In genomic region chr5:180390441-180391190, GRCh38 we compare ENCODE assay signal across 18 cellular contexts. TPM values are rescaled to one million over a fixed set of nuclear protein-coding genes. Genes with fewer than 3 reads are reported as not detected.
DNase-seq lines count a peak whose midpoint lies in the region; ATAC-seq and TF ChIP-seq lines count a peak whose summit lies in the region.
"Had no signal": no experiment of that assay in that cellular context is flagged by ENCODE, and none has a peak within 500 bp of the region (broad histone marks: within the 10 kb centered on the region; RNA-seq: fewer than 3 reads in every experiment).

No MANE protein-coding gene starts in this region.

- H3K27me3 Mint-ChIP-seq in WTC11 (ENCODE audit: low read depth) = peaks cover 4% of the 10 kb centered on the region; the same call in 1 of the 2 replicates
- no peaks in the 10 kb centered on the region for H3K27me3 Mint-ChIP-seq in neural crest cell (ENCODE audit: low read depth)
- peaks cover 1 to 2% of the 10 kb centered on the region in 2 donors for H3K27me3 Mint-ChIP-seq in CD4-positive, alpha-beta memory T cell
- H3K27me3 Mint-ChIP-seq: activated CD4-positive, alpha-beta T cell treated with anti-CD3 and anti-CD28 coated beads, Interleukin-2, amount 10 ng/mL, durations not matched to agents 7 days and 5 days had no signal

- no TSS peak for BruUV-seq in HCT116 (replicated peaks; lab: Mats Ljungman, UMichigan)

- POLR2A ChIA-PET in HCT116 (lab: Charles Lee) = no interaction called here
- POLR2A ChIA-PET in WTC11 (lab: Charles Lee) = no interaction called here
- POLR2A ChIA-PET in CD4-positive, alpha-beta memory T cell (lab: Charles Lee; ENCODE audit: partially characterized antibody) = no interaction called here

- no peaks in the 10 kb centered on the region for H3K9me3 ChIP-seq in HCT116 (ENCODE audit: control insufficient read depth in 1 of 2, insufficient read depth in 1 of 2, low read depth in 1 of 2, low read length in 2 of 2)
- no peaks in the 10 kb centered on the region for H3K9me3 ChIP-seq in CD4-positive, alpha-beta memory T cell (ENCODE audit: control insufficient read depth in 1 of 2, low read length in 2 of 2)
- H3K9me3 ChIP-seq: breast epithelium had no signal

- H3K79me2 ChIP-seq in HCT116 (ENCODE audit: insufficient read depth, low read length) = no peaks in the 10 kb centered on the region

- no peak overlapping the region for H3K4me2 ChIP-seq in HCT116 (ENCODE audit: low read length)

- TF ChIP-seq RAD21 in HCT116 (IDR thresholded peaks at IDR 0.05; ENCODE audit: low read depth) = peak; percentile 35

- H2AFZ ChIP-seq in HCT116 (ENCODE audit: low read depth, low read length, poor library complexity, severe bottlenecking) = no peak overlapping the region

- no peak overlapping the region for H3K4me3 ChIP-seq in HCT116 (replicated peaks in 1 of 2; ENCODE audit: low read depth in 1 of 2, low read length in 2 of 2)
- no peak overlapping the region for H3K4me3 ChIP-seq in CD4-positive, alpha-beta memory T cell (ENCODE audit: low read length in 2 of 2)
- H3K4me3 ChIP-seq: breast epithelium had no signal

- H3K9ac ChIP-seq in HCT116 (ENCODE audit: low read length) = no peak overlapping the region

- RAD21 ChIA-PET in HCT116 (lab: Charles Lee; ENCODE audit: low non-redundant PET in 1 of 2, low total read pairs in 2 of 2, uncharacterized antibody in 2 of 2, unreplicated experiment in 2 of 2) = no interaction called here

- ATAC-seq in HCT116 (peak; percentile 70), WTC11 (peak; percentile 17; the same call in 1 of the 2 replicates), GM21423 (IDR thresholded peaks at IDR 0.05; ENCODE audit: unreplicated experiment) (no peak)

- H4K20me1 ChIP-seq in HCT116 (ENCODE audit: insufficient read depth) = no peaks in the 10 kb centered on the region

- H3K4me1 Mint-ChIP-seq in WTC11 = peaks cover 15% of the 10 kb centered on the region
- H3K4me1 Mint-ChIP-seq in neural crest cell = no peaks in the 10 kb centered on the region
- no peaks in the 10 kb centered on the region for H3K4me1 Mint-ChIP-seq in CD4-positive, alpha-beta memory T cell
- H3K4me1 Mint-ChIP-seq: activated CD4-positive, alpha-beta T cell treated with anti-CD3 and anti-CD28 coated beads, Interleukin-2, amount 10 ng/mL, durations not matched to agents 7 days and 5 days; mesothelial cell of epicardium had no signal

- DNase-seq in A172 (ENCODE audit: low spot score) (peak; percentile 18), HCT116 (ENCODE audit: low read depth, low spot score) (no peak), WTC11 (ENCODE audit: low spot score) (no peak), neural crest cell (ENCODE audit: low read depth, low spot score) (no peak), RPMI8226 (no peak), Kasumi-1 (lab: John Stamatoyannopoulos, UW) (no peak)
- no peak for DNase-seq in CD4-positive, alpha-beta memory T cell
- DNase-seq: activated CD4-positive, alpha-beta T cell treated with anti-CD3 and anti-CD28 coated beads, Interleukin-2, amount 10 ng/mL, durations not matched to agents 7 days and 5 days; activated CD8-positive, alpha-beta memory T cell treated with anti-CD3 and anti-CD28 coated beads, Interleukin-2, amount 50 U/mL, for 4 hours; dermis blood vessel endothelial cell; MM.1S; NCI-H187 treated with DMSO at 0.1 percent for 48 hours; NCI-H226; nephron progenitor cell; stimulated activated CD8-positive, alpha-beta memory T cell treated with anti-CD3 and anti-CD28 coated beads, Interleukin-4, amount 100 ng/mL, for 48 hours had no signal

- CTCF ChIA-PET in HCT116 (lab: Charles Lee) (no interaction called here), WTC11 (lab: Charles Lee) (interaction anchor here (1.1 to 1.8 kb wide), 2 partner anchors 50 to 59 kb away, joined by 3 to 7 read pairs; no protein-coding TSS in a partner anchor)
- CTCF ChIA-PET in CD4-positive, alpha-beta memory T cell (lab: Charles Lee; ENCODE audit: partially characterized antibody) = no interaction called here

- H3K4me3 Mint-ChIP-seq in WTC11 (no peak overlapping the region), neural crest cell (no peak overlapping the region)
- no peak overlapping the region for H3K4me3 Mint-ChIP-seq in CD4-positive, alpha-beta memory T cell
- H3K4me3 Mint-ChIP-seq: activated CD4-positive, alpha-beta T cell treated with anti-CD3 and anti-CD28 coated beads, Interleukin-2, amount 10 ng/mL, durations not matched to agents 7 days and 5 days; mesothelial cell of epicardium; nephron progenitor cell had no signal

- TF ChIP-seq POLR2A in HCT116 (IDR thresholded peaks at IDR 0.05; ENCODE audit: borderline replicate concordance, extremely low read depth, insufficient read depth, insufficient read length) = no peak

- H3K27me3 ChIP-seq in HCT116 (ENCODE audit: insufficient read depth, low read length) = no peaks in the 10 kb centered on the region
- no peaks in the 10 kb centered on the region for H3K27me3 ChIP-seq in CD4-positive, alpha-beta memory T cell (ENCODE audit: insufficient read depth, low read length)
- H3K27me3 ChIP-seq: breast epithelium had no signal

- H3K36me3 Mint-ChIP-seq in WTC11 = no peaks in the 10 kb centered on the region; the same call in 1 of the 2 replicates
- H3K36me3 Mint-ChIP-seq in neural crest cell (ENCODE audit: low read depth) = no peaks in the 10 kb centered on the region
- no peaks in the 10 kb centered on the region for H3K36me3 Mint-ChIP-seq in CD4-positive, alpha-beta memory T cell
- H3K36me3 Mint-ChIP-seq: mesothelial cell of epicardium had no signal

- peaks cover 7% of the 10 kb centered on the region for H3K9me3 Mint-ChIP-seq in WTC11
- H3K9me3 Mint-ChIP-seq in neural crest cell = no peaks in the 10 kb centered on the region
- H3K9me3 Mint-ChIP-seq in CD4-positive, alpha-beta memory T cell = peaks cover 0 to 1% (median 0%) of the 10 kb centered on the region in 8 donors
- H3K9me3 Mint-ChIP-seq: activated CD4-positive, alpha-beta T cell treated with anti-CD3 and anti-CD28 coated beads, Interleukin-2, amount 10 ng/mL, durations not matched to agents 7 days and 5 days had no signal

- intact Hi-C loops in HCT116 (cut with micrococcal nuclease) = no loop called here
- intact Hi-C loops in CD4-positive, alpha-beta memory T cell (cut with micrococcal nuclease) = no loop called here

- H3K27ac ChIP-seq in HCT116 (ENCODE audit: low read depth, low read length) = no peak overlapping the region
- H3K27ac ChIP-seq in CD4-positive, alpha-beta memory T cell (ENCODE audit: low read depth, low read length) = no peak overlapping the region
- H3K27ac ChIP-seq: breast epithelium had no signal

- H3K4me1 ChIP-seq in HCT116 (ENCODE audit: control insufficient read depth in 1 of 2, insufficient read depth in 2 of 2, low read length in 2 of 2) = peaks cover 0 to 4% of the 10 kb centered on the region in 2 experiments; a peak in 1 of 4 replicates
- H3K4me1 ChIP-seq in CD4-positive, alpha-beta memory T cell (ENCODE audit: insufficient read depth, low read length) = no peaks in the 10 kb centered on the region
- H3K4me1 ChIP-seq: breast epithelium had no signal

- H3K27ac Mint-ChIP-seq in WTC11 (no peak overlapping the region), neural crest cell (ENCODE audit: unreplicated experiment) (no peak overlapping the region)
- H3K27ac Mint-ChIP-seq in CD4-positive, alpha-beta memory T cell = no peak overlapping the region
- H3K27ac Mint-ChIP-seq: activated CD4-positive, alpha-beta T cell treated with anti-CD3 and anti-CD28 coated beads, Interleukin-2, amount 10 ng/mL, durations not matched to agents 7 days and 5 days; mesothelial cell of epicardium; nephron progenitor cell had no signal

- peak; percentile 16 to 31 (median 29); a peak in 3 of 6 replicates for TF ChIP-seq CTCF in HCT116 (IDR thresholded peaks at IDR 0.05 in 2 of 3, conservative IDR thresholded peaks at IDR 0.05 in 1 of 3; ENCODE audit: borderline replicate concordance in 1 of 3, insufficient read depth in 1 of 3, low read depth in 2 of 3, low read length in 2 of 3)
- TF ChIP-seq CTCF in WTC11 (IDR thresholded peaks at IDR 0.05) = no peak
- peak; percentile 16 for TF ChIP-seq CTCF in neural crest cell (conservative IDR thresholded peaks at IDR 0.05)

- H3K36me3 ChIP-seq in HCT116 (ENCODE audit: control insufficient read depth in 1 of 2, insufficient read depth in 2 of 2, low read length in 2 of 2) = no peaks in the 10 kb centered on the region
- no peaks in the 10 kb centered on the region for H3K36me3 ChIP-seq in CD4-positive, alpha-beta memory T cell (ENCODE audit: insufficient read depth, low read length)
- H3K36me3 ChIP-seq: breast epithelium had no signal

- H3K9me2 ChIP-seq in HCT116 (ENCODE audit: insufficient read depth) = no peaks in the 10 kb centered on the region

TF ChIP-seq in HCT116, 20 proteins besides CTCF, POLR2A, EP300 and RAD21:
- TF ChIP-seq CBX3 (IDR thresholded peaks at IDR 0.05; ENCODE audit: low read depth) (no peak), ATF3 (IDR thresholded peaks at IDR 0.05) (no peak), JUND (IDR thresholded peaks at IDR 0.05) (no peak)
- TF ChIP-seq, protein P1, sequence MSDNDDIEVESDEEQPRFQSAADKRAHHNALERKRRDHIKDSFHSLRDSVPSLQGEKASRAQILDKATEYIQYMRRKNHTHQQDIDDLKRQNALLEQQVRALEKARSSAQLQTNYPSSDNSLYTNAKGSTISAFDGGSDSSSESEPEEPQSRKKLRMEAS (IDR thresholded peaks at IDR 0.05) = no peak

TF ChIP-seq in WTC11, 78 proteins besides CTCF, POLR2A, EP300 and RAD21 (continues in another document):
- TF ChIP-seq, protein P2, sequence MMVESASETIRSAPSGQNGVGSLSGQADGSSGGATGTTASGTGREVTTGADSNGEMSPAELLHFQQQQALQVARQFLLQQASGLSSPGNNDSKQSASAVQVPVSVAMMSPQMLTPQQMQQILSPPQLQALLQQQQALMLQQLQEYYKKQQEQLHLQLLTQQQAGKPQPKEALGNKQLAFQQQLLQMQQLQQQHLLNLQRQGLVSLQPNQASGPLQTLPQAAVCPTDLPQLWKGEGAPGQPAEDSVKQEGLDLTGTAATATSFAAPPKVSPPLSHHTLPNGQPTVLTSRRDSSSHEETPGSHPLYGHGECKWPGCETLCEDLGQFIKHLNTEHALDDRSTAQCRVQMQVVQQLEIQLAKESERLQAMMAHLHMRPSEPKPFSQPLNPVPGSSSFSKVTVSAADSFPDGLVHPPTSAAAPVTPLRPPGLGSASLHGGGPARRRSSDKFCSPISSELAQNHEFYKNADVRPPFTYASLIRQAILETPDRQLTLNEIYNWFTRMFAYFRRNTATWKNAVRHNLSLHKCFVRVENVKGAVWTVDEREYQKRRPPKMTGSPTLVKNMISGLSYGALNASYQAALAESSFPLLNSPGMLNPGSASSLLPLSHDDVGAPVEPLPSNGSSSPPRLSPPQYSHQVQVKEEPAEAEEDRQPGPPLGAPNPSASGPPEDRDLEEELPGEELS (CRISPR knock-in tag; IDR thresholded peaks at IDR 0.05) = no peak

RNA-seq across cellular contexts. Expression of gene GFPT2, which starts 37.5 kb away (rescaled TPM):
- total RNA-seq in A172 (2014; rRNA removed; shearing (Covaris generic)) = 42.0 and 50.5 TPM in 2 replicates
- total RNA-seq in HCT116 (2021; ENCODE audit: unreplicated experiment) (16.1 TPM), WTC11 (2021) (124 to 138 TPM (median 136 TPM) in 3 replicates), neural crest cell (11.1 and 12.5 TPM in 2 replicates)
- polyA plus RNA-seq in HCT116 (2012) = 9.3 and 11.2 TPM in 2 replicates
- under 1 TPM; 0.12 to 1.00 TPM for total RNA-seq in CD4-positive, alpha-beta memory T cell
- under 1 TPM in 1 of 2 donors, not detected in 1; 0.13 TPM for polyA plus RNA-seq in CD4-positive, alpha-beta memory T cell
